ENCODE assay signal across 13 cellular contexts in the genomic region with DNA sequence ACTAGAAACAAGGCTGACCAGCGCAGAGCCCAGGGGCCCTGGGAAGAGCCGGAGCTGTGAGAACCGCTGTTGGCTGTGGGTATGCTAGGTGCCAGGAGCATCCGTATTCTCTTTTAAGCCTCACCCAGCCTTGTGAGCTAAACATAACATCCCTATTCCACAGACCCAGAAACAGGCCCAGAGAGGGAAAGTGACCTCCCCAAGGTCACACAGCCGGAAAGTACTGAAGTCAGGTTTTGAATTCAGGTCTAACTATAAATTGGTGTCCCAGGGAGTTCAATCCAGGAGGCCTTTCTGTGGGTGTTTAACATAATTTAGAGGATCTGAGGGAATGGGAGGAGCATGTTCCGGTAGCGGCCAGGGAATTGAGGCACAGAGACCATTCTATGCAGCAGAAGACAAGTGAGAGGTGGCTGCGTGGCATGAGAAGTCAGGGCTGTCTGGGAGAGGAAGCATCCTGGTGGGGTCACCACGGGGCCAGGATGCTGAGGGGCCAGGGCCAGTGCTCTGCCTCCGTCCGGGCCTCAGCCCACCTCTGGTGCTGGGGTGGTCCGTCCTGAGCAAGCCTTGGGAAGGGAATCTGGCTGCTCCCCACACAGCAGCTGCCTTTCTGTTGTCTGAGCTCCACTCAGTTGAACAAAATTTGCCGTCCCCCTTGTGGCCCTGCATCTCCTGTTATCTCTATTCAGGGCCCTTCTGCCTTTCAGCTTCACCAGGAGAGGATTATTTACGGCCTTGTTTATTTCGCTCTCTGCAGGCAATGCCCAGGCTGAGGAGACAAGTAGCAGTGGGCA.
"Had no signal": no experiment of that assay in that cellular context is flagged by ENCODE, and none has a peak within 500 bp of the region (broad histone marks: within the 10 kb centered on the region; RNA-seq: fewer than 3 reads in every experiment).

No MANE protein-coding gene starts in this region.

- H3K4me1 Mint-ChIP-seq: activated CD4-positive, alpha-beta T cell treated with anti-CD3 and anti-CD28 coated beads for 36 hours; activated CD8-positive, alpha-beta memory T cell treated with anti-CD3 and anti-CD28 coated beads, Interleukin-2, amount 10 ng/mL, durations not matched to agents 7 days and 5 days; activated naive CD4-positive, alpha-beta T cell treated with anti-CD3 and anti-CD28 coated beads, Interleukin-2, amount 10 ng/mL, durations not matched to agents 7 days and 5 days; naive B cell had no signal

- DNase-seq: activated CD4-positive, alpha-beta memory T cell treated with anti-CD3 and anti-CD28 coated beads for 36 hours; activated CD4-positive, alpha-beta T cell treated with anti-CD3 and anti-CD28 coated beads for 36 hours; activated CD8-positive, alpha-beta memory T cell treated with anti-CD3 and anti-CD28 coated beads, Interleukin-2, amount 10 ng/mL, durations not matched to agents 7 days and 5 days; activated naive CD4-positive, alpha-beta T cell treated with anti-CD3 and anti-CD28 coated beads, Interleukin-2, amount 10 ng/mL, durations not matched to agents 7 days and 5 days; activated T-cell treated with anti-CD3 and anti-CD28 coated beads, Interleukin-2, amount 50 U/mL, for 1 hour; left colon; naive B cell; occipital lobe; stimulated activated CD4-positive, alpha-beta T cell treated with anti-CD3 and anti-CD28 coated beads, Interleukin-4, amount 100 ng/mL, for 24 hours; stimulated activated naive CD4-positive, alpha-beta T cell; tibial artery; uterus had no signal

- H3K36me3 Mint-ChIP-seq: activated CD4-positive, alpha-beta memory T cell treated with anti-CD3 and anti-CD28 coated beads for 36 hours; activated CD8-positive, alpha-beta memory T cell treated with anti-CD3 and anti-CD28 coated beads, Interleukin-2, amount 10 ng/mL, durations not matched to agents 7 days and 5 days; activated naive CD4-positive, alpha-beta T cell treated with anti-CD3 and anti-CD28 coated beads, Interleukin-2, amount 10 ng/mL, durations not matched to agents 7 days and 5 days; naive B cell had no signal

- H3K9me3 Mint-ChIP-seq: activated naive CD4-positive, alpha-beta T cell treated with anti-CD3 and anti-CD28 coated beads, Interleukin-2, amount 10 ng/mL, durations not matched to agents 7 days and 5 days had no signal

- H3K27ac Mint-ChIP-seq: activated CD4-positive, alpha-beta memory T cell treated with anti-CD3 and anti-CD28 coated beads for 36 hours; activated CD4-positive, alpha-beta T cell treated with anti-CD3 and anti-CD28 coated beads for 36 hours; activated CD8-positive, alpha-beta memory T cell treated with anti-CD3 and anti-CD28 coated beads, Interleukin-2, amount 10 ng/mL, durations not matched to agents 7 days and 5 days; activated naive CD4-positive, alpha-beta T cell treated with anti-CD3 and anti-CD28 coated beads, Interleukin-2, amount 10 ng/mL, durations not matched to agents 7 days and 5 days; naive B cell; progenitor cell of endocrine pancreas had no signal

- H3K4me3 Mint-ChIP-seq: activated CD4-positive, alpha-beta memory T cell treated with anti-CD3 and anti-CD28 coated beads for 36 hours; activated CD4-positive, alpha-beta T cell treated with anti-CD3 and anti-CD28 coated beads for 36 hours; activated CD8-positive, alpha-beta memory T cell treated with anti-CD3 and anti-CD28 coated beads, Interleukin-2, amount 10 ng/mL, durations not matched to agents 7 days and 5 days; activated naive CD4-positive, alpha-beta T cell treated with anti-CD3 and anti-CD28 coated beads, Interleukin-2, amount 10 ng/mL, durations not matched to agents 7 days and 5 days; naive B cell had no signal

- ATAC-seq: activated CD4-positive, alpha-beta T cell treated with anti-CD3 and anti-CD28 coated beads for 36 hours; activated CD8-positive, alpha-beta memory T cell treated with anti-CD3 and anti-CD28 coated beads, Interleukin-2, amount 10 ng/mL, durations not matched to agents 7 days and 5 days; left colon had no signal

- H3K27me3 Mint-ChIP-seq: activated CD4-positive, alpha-beta memory T cell treated with anti-CD3 and anti-CD28 coated beads for 36 hours; activated CD4-positive, alpha-beta T cell treated with anti-CD3 and anti-CD28 coated beads for 36 hours; activated CD8-positive, alpha-beta memory T cell treated with anti-CD3 and anti-CD28 coated beads, Interleukin-2, amount 10 ng/mL, durations not matched to agents 7 days and 5 days; activated naive CD4-positive, alpha-beta T cell treated with anti-CD3 and anti-CD28 coated beads, Interleukin-2, amount 10 ng/mL, durations not matched to agents 7 days and 5 days had no signal
